10 cellular contexts compared by ENCODE assay signal in genomic region chr7:20786049-20786412, GRCh38. TPM values are rescaled to one million over a fixed set of nuclear protein-coding genes. Genes with fewer than 3 reads are reported as not detected.
DNase-seq lines count a peak whose midpoint lies in the region; TF ChIP-seq lines count a peak whose summit lies in the region.
"Had no signal": no experiment of that assay in that cellular context is flagged by ENCODE, and none has a peak within 500 bp of the region (broad histone marks: within the 10 kb centered on the region; RNA-seq: fewer than 3 reads in every experiment).

No MANE protein-coding gene starts in this region.

- WGBS in GM23248 (ENCODE audit: low coverage in 1 of 2, low lambda C conversion rate in 2 of 2, missing lambda C conversion rate in 2 of 2), 2 experiments = 19 to 20% methylated on average over 10 of the region's 10 CpGs

- H3K79me2 ChIP-seq in GM23248 (ENCODE audit: insufficient read depth) = no peaks in the 10 kb centered on the region

- no peak for TF ChIP-seq CTCF in epithelial cell of esophagus (IDR thresholded peaks at IDR 0.05; ENCODE audit: insufficient read depth, low read depth, low read length, missing control alignments)
- no peak for TF ChIP-seq CTCF in progenitor cell of endocrine pancreas (IDR thresholded peaks at IDR 0.05; ENCODE audit: unreplicated experiment)

- peaks cover 94% of the 10 kb centered on the region for H3K27me3 ChIP-seq in GM23248 (replicated peaks; ENCODE audit: insufficient read depth)
- no peaks in the 10 kb centered on the region for H3K27me3 ChIP-seq in SJCRH30

- peaks cover 17% of the 10 kb centered on the region for H3K4me1 Mint-ChIP-seq in progenitor cell of endocrine pancreas (ENCODE audit: low read depth)

- H3K4me3 ChIP-seq in GM23248 (peak overlapping the region; percentile 53), SJCRH30 (peak overlapping the region; percentile 66), epithelial cell of esophagus (ENCODE audit: low read length) (peak overlapping the region; percentile 42)

- H3K27ac ChIP-seq in GM23248 (no peak overlapping the region), SJCRH30 (no peak overlapping the region)
- H3K27ac ChIP-seq: SJSA1 had no signal

- no peaks in the 10 kb centered on the region for H3K36me3 Mint-ChIP-seq in progenitor cell of endocrine pancreas (ENCODE audit: insufficient read depth)

- H3K9me2 ChIP-seq in GM23248 (ENCODE audit: insufficient read depth) = no peaks in the 10 kb centered on the region

- no peaks in the 10 kb centered on the region for H3K9me3 Mint-ChIP-seq in progenitor cell of endocrine pancreas (ENCODE audit: low read depth)

- H3K4me1 ChIP-seq in GM23248 (ENCODE audit: insufficient read depth) (no peaks in the 10 kb centered on the region), SJCRH30 (no peaks in the 10 kb centered on the region; the same call in 1 of the 2 replicates)
- H3K4me1 ChIP-seq: SJSA1 had no signal

- H3K9ac ChIP-seq in GM23248 = no peak overlapping the region

- H3F3A ChIP-seq in GM23248 (ENCODE audit: insufficient read depth) = no peaks in the 10 kb centered on the region

- peak overlapping the region; percentile 76 for H3K4me3 Mint-ChIP-seq in progenitor cell of endocrine pancreas (ENCODE audit: low read depth)

- peak overlapping the region; percentile 38 for H3K4me2 ChIP-seq in GM23248 (ENCODE audit: unreplicated experiment)

- no peaks in the 10 kb centered on the region for H3K9me3 ChIP-seq in GM23248 (ENCODE audit: low read depth)
- no peaks in the 10 kb centered on the region for H3K9me3 ChIP-seq in SJCRH30 (replicated peaks)

- no peak for DNase-seq in GM23248
- peak in 1 of 2 experiments; percentile 45 for DNase-seq in SJCRH30
- peak; percentile 10 for DNase-seq in epithelial cell of esophagus (ENCODE audit: low read depth)
- no peak for DNase-seq in progenitor cell of endocrine pancreas (ENCODE audit: low spot score, unreplicated experiment)
- no peak for DNase-seq in NCI-H187 treated with DMSO at 0.1 percent for 48 hours (lab: John Stamatoyannopoulos, UW)
- no peak for DNase-seq in Kasumi-1 (lab: John Stamatoyannopoulos, UW)
- no peak for DNase-seq in NCI-H2107 treated with DMSO at 0.1 percent for 48 hours (lab: John Stamatoyannopoulos, UW; ENCODE audit: unreplicated experiment)
- DNase-seq in NCI-H1694 (lab: John Stamatoyannopoulos, UW) = no peak

- H3K36me3 ChIP-seq in GM23248 (ENCODE audit: low read depth) (no peaks in the 10 kb centered on the region), SJCRH30 (no peaks in the 10 kb centered on the region)
- H3K36me3 ChIP-seq: SJSA1 had no signal

- in situ Hi-C loops in GM23248 (cut with MboI) = loop anchor here (25.0 kb wide), 1 partner anchor 1226 kb away; no protein-coding TSS in a partner anchor

- peak overlapping the region; percentile 49; the same call in 1 of the 2 replicates for H2AFZ ChIP-seq in GM23248

- peaks cover 84% of the 10 kb centered on the region for H3K27me3 Mint-ChIP-seq in progenitor cell of endocrine pancreas

- no peaks in the 10 kb centered on the region for H4K20me1 ChIP-seq in GM23248 (ENCODE audit: insufficient read depth)

- peak overlapping the region; percentile 25 for H3K27ac Mint-ChIP-seq in progenitor cell of endocrine pancreas

RNA-seq across cellular contexts. Expression of gene SP8, which starts 0.7 kb away (rescaled TPM):
- not detected in 2 replicates for total RNA-seq in GM23248 (2014; rRNA removed; shearing (Covaris generic))
- not detected in 2 replicates for polyA plus RNA-seq in GM23248 (2016; fragmentation: Nextera tagmentation; extraction: Ambion mirVana)
- 2.5 and 2.8 TPM in 2 replicates for total RNA-seq in SJCRH30 (2014; rRNA removed; shearing (Covaris generic))
- total RNA-seq in progenitor cell of endocrine pancreas = 1.1 and 2.1 TPM in 2 replicates
- total RNA-seq: renal cortical epithelial cell, SJSA1 had no signal
